8 cellular contexts compared by ENCODE assay signal in genomic region chr3:131026321-131027151, GRCh38.
DNase-seq lines count a peak whose midpoint lies in the region; FAIRE-seq and TF ChIP-seq lines count a peak whose summit lies in the region.

TSS of gene ASTE1 (minus strand) at chr3:131026825. CDS start at chr3:131025306, 1,519 bp downstream.
TSS of gene NEK11 (plus strand) at chr3:131026877. CDS start at chr3:131029709, 2,832 bp downstream.

- peak; percentile 87 for FAIRE-seq in G401.6 (lab: Jason Lieb, UNC)

- H3K27me3 ChIP-seq in MM.1S (replicated peaks; ENCODE audit: insufficient read depth, low read length): no peaks in the 10 kb centered on the region
- H3K27me3 ChIP-seq in neutrophil: no peaks in the 10 kb centered on the region

- peak within 1 kb of the TSS; percentile 95 for H2AFZ ChIP-seq in MM.1S (ENCODE audit: low read length)

- no peaks in the 10 kb centered on the region for H4K20me1 ChIP-seq in MM.1S (ENCODE audit: insufficient read depth, low read length)

- DNase-seq in HCEC 1CT (peak; percentile 83), MM.1S (peak; percentile 88), SHP77 treated with DMSO at 0.1 percent for 48 hours (lab: John Stamatoyannopoulos, UW) (peak; percentile 78), foreskin melanocyte (peak; percentile 79), substantia nigra (lab: John Stamatoyannopoulos, UW) (peak; percentile 25 to 91 (median 80))
- peak; percentile 86 for DNase-seq in activated gamma-delta T cell treated with anti-CD3 and anti-CD28 coated beads, Interleukin-2, amount 50 U/mL, for 16 hours (ENCODE audit: low read depth)

- H3K9me3 ChIP-seq in MM.1S (replicated peaks; ENCODE audit: insufficient read depth, low read length) (no peaks in the 10 kb centered on the region), neutrophil (no peaks in the 10 kb centered on the region)

- peak within 1 kb of the TSS; percentile 89 for H3K9ac ChIP-seq in MM.1S (ENCODE audit: low read length)

- H3K9me2 ChIP-seq in MM.1S (replicated peaks; ENCODE audit: insufficient read depth, low read length): no peaks in the 10 kb centered on the region

- peaks cover 15% of the 10 kb centered on the region for H3K4me1 ChIP-seq in MM.1S (ENCODE audit: low read length)
- peaks cover 15 to 22% of the 10 kb centered on the region in 2 experiments for H3K4me1 ChIP-seq in neutrophil (ENCODE audit: control insufficient read depth in 1 of 2, insufficient read depth in 1 of 2, low read depth in 1 of 2, low read length in 1 of 2)

- H3K4me2 ChIP-seq in MM.1S (ENCODE audit: low read depth, low read length): peak within 1 kb of the TSS; percentile 82

- no peak for TF ChIP-seq CTCF in MM.1S (IDR thresholded peaks at IDR 0.05; ENCODE audit: low read length)
- TF ChIP-seq CTCF in neutrophil (IDR thresholded peaks at IDR 0.05): no peak

- H3K27ac ChIP-seq in MM.1S (ENCODE audit: low read length): peak within 1 kb of the TSS; percentile 63; the same call in 1 of the 2 replicates
- peak within 1 kb of the TSS; percentile 88 for H3K27ac ChIP-seq in neutrophil
- H3K27ac ChIP-seq in substantia nigra (ENCODE audit: low read depth, low read length, poor library complexity, severe bottlenecking): peak within 1 kb of the TSS; percentile 85

- H3K36me3 ChIP-seq in MM.1S (replicated peaks; ENCODE audit: insufficient read depth, low read length) (no peaks in the 10 kb centered on the region), neutrophil (peaks cover 15% of the 10 kb centered on the region)

- H3K4me3 ChIP-seq in MM.1S (ENCODE audit: low read length) (peak within 1 kb of the TSS; percentile 86), neutrophil (ENCODE audit: low read depth in 1 of 2, low read length in 1 of 2) (peak within 1 kb of the TSS; percentile 78 to 81)

- no peaks in the 10 kb centered on the region for H3K79me2 ChIP-seq in MM.1S (ENCODE audit: low read length)

- H3F3A ChIP-seq in MM.1S (ENCODE audit: insufficient read depth, low read length): no peaks in the 10 kb centered on the region

Comparison
In these comparisons a context has a peak if more than half of its experiments do, and no peak if none do; other contexts are left out.
1. Peak in every context shown above with its lines: DNase-seq, H3K4me3 ChIP-seq and H3K27ac ChIP-seq.